Comparison of ENCODE assay signal across 15 cellular contexts in the genomic region with DNA sequence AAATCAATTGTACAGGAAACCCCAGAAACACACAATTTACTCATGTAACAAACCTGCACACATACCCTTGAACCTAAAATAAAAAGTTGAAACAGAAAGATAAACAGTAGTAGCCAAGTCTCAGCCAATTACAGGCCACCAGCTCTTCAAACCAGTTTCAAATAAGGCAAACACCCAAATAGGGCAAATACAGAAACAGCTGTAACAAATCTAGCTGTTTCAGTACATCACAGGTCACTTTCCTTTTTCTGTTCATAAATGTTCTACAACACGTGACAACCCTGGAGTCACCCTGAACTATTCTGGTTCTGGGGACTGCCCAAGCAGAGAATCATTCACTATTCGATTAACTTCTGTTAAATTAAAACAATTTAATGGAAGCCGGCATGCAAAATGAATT.
A peak's percentile ranks its signal among the peaks of the same experiment; 100 is the strongest.
DNase-seq lines count a peak whose midpoint lies in the region; ATAC-seq, FAIRE-seq and TF ChIP-seq lines count a peak whose summit lies in the region.
"Had no signal": no experiment of that assay in that cellular context is flagged by ENCODE, and none has a peak within 500 bp of the region (broad histone marks: within the 10 kb centered on the region; RNA-seq: fewer than 3 reads in every experiment).

No MANE protein-coding gene starts in this region.

- SMC1A ChIA-PET in GM12878 (lab: Charles Lee; ENCODE audit: uncharacterized antibody, unreplicated experiment), result no interaction called here

- in situ Hi-C loops in GM12878 (cut with MboI), result no loop called here

- CTCF ChIA-PET in GM12878 (lab: Yijun Ruan, JAX), result no interaction called here

- no peaks in the 10 kb centered on the region for H3K27me3 ChIP-seq in GM12878 (replicated peaks in 1 of 2; ENCODE audit: control insufficient read depth in 2 of 2, insufficient read depth in 2 of 2, low read length in 1 of 2)
- H3K27me3 ChIP-seq in lower lobe of right lung (ENCODE audit: low read depth), result no peaks in the 10 kb centered on the region
- no peaks in the 10 kb centered on the region for H3K27me3 ChIP-seq in H7 (ENCODE audit: control insufficient read depth, insufficient read depth, low read length)
- H3K27me3 ChIP-seq: body of pancreas, Peyer's patch, right lobe of liver had no signal

- H3K27ac ChIP-seq in GM12878 (ENCODE audit: control insufficient read depth, insufficient read depth) (no peak overlapping the region), lower lobe of right lung (no peak overlapping the region)
- H3K27ac ChIP-seq: body of pancreas, Peyer's patch, right lobe of liver had no signal

- POLR2A ChIA-PET in GM12878 (lab: Charles Lee), result no interaction called here

- no peak for DNase-seq in GM12878 (ENCODE audit: low read depth, low spot score)
- no peak for DNase-seq in lower lobe of right lung
- no peak for DNase-seq in activated CD4-positive, alpha-beta T cell treated with anti-CD3 and anti-CD28 coated beads for 48 hours
- DNase-seq in H7, result no peak
- DNase-seq: body of pancreas; CD4-positive, CD25-positive, alpha-beta regulatory T cell; effector memory CD8-positive, alpha-beta T cell; left cardiac atrium; NCI-H446; Peyer's patch; right lobe of liver had no signal

- no peak for TF ChIP-seq POLR2A in GM12878 (IDR thresholded peaks at IDR 0.05; ENCODE audit: low read depth, low read length)

- TF ChIP-seq RAD21 in GM12878 (IDR thresholded peaks at IDR 0.05; ENCODE audit: insufficient read depth, low read depth, low read length), result no peak

- no peaks in the 10 kb centered on the region for H3K79me2 ChIP-seq in GM12878 (ENCODE audit: control insufficient read depth, insufficient read depth, low read length)

- TF ChIP-seq EP300 in GM12878 (IDR thresholded peaks at IDR 0.05; ENCODE audit: borderline replicate concordance in 1 of 2, control insufficient read depth in 1 of 2, low read depth in 2 of 2, low read length in 2 of 2), result no peak

- H3K4me2 ChIP-seq in GM12878 (ENCODE audit: control insufficient read depth, insufficient read depth), result no peak overlapping the region

- H3K9me3 ChIP-seq in GM12878 (replicated peaks; ENCODE audit: control insufficient read depth, insufficient read depth, low read length), result no peaks in the 10 kb centered on the region
- H3K9me3 ChIP-seq in lower lobe of right lung, result no peaks in the 10 kb centered on the region
- H3K9me3 ChIP-seq: body of pancreas, Peyer's patch, right lobe of liver had no signal

- 64% methylated on average over 3 of the region's 3 CpGs for WGBS in GM12878 (ENCODE audit: insufficient coverage, insufficient replicate concordance, low lambda C conversion rate, missing lambda C conversion rate)

- TF ChIP-seq CTCF in GM12878 (IDR thresholded peaks at IDR 0.05 in 2 of 3, conservative IDR thresholded peaks at IDR 0.05 in 1 of 3; ENCODE audit: control insufficient read depth in 2 of 3, extremely low read depth in 1 of 3, insufficient read depth in 1 of 3, low read depth in 3 of 3, low read length in 3 of 3) (no peak), lower lobe of right lung (IDR thresholded peaks at IDR 0.05) (no peak)

- H3K9ac ChIP-seq in GM12878 (ENCODE audit: control insufficient read depth, insufficient read depth, low read length), result no peak overlapping the region

- ATAC-seq in GM19035 (IDR thresholded peaks at IDR 0.05; ENCODE audit: unreplicated experiment) (peak; percentile 77), GM21737 (IDR thresholded peaks at IDR 0.05; ENCODE audit: unreplicated experiment) (peak; percentile 88), HG03066 (IDR thresholded peaks at IDR 0.05; ENCODE audit: low read depth, unreplicated experiment) (peak; percentile 84), GM12878 (peak; percentile 89), lower lobe of right lung (no peak)
- ATAC-seq: body of pancreas; effector memory CD8-positive, alpha-beta T cell; left cardiac atrium; right lobe of liver had no signal

- no peak for FAIRE-seq in GM12878 (lab: Jason Lieb, UNC)
- FAIRE-seq: HTR-8/SVneo had no signal

- no TSS peak for BruUV-seq in GM12878 (replicated peaks; lab: Mats Ljungman, UMichigan)

- H4K20me1 ChIP-seq in GM12878 (ENCODE audit: control insufficient read depth, insufficient read depth), result no peaks in the 10 kb centered on the region

- RAD21 ChIA-PET in GM12878 (lab: Charles Lee; ENCODE audit: unreplicated experiment), result no interaction called here

- no peaks in the 10 kb centered on the region for H3K36me3 ChIP-seq in GM12878 (ENCODE audit: control insufficient read depth in 2 of 2, insufficient read depth in 2 of 2, low read length in 1 of 2)
- no peaks in the 10 kb centered on the region for H3K36me3 ChIP-seq in lower lobe of right lung
- no peaks in the 10 kb centered on the region for H3K36me3 ChIP-seq in H7 (replicated peaks; ENCODE audit: control insufficient read depth, insufficient read depth, low read length)
- H3K36me3 ChIP-seq: Peyer's patch, right lobe of liver had no signal

- intact Hi-C loops in GM12878 (cut with micrococcal nuclease; ENCODE audit: unreplicated experiment) (no loop called here), lower lobe of right lung (cut with DNase I) (no loop called here)

- H3K4me1 ChIP-seq in GM12878 (ENCODE audit: control insufficient read depth, insufficient read depth, low read length), result peaks cover 3% of the 10 kb centered on the region; the same call in 1 of the 2 replicates
- H3K4me1 ChIP-seq in lower lobe of right lung, result no peaks in the 10 kb centered on the region
- H3K4me1 ChIP-seq: body of pancreas, Peyer's patch, right lobe of liver had no signal

- no peak overlapping the region for H3K4me3 ChIP-seq in GM12878
- no peak overlapping the region for H3K4me3 ChIP-seq in lower lobe of right lung
- no peak overlapping the region for H3K4me3 ChIP-seq in H7 (ENCODE audit: insufficient read depth, low read depth, low read length)
- H3K4me3 ChIP-seq: body of pancreas, Peyer's patch, right lobe of liver had no signal

- H2AFZ ChIP-seq in GM12878 (ENCODE audit: control insufficient read depth, low read depth, low read length), result no peak overlapping the region; the same call in 1 of the 2 replicates

TF ChIP-seq in GM12878, 131 proteins besides CTCF, POLR2A, EP300 and RAD21 (continues in another document):
- TF ChIP-seq, protein P1, sequence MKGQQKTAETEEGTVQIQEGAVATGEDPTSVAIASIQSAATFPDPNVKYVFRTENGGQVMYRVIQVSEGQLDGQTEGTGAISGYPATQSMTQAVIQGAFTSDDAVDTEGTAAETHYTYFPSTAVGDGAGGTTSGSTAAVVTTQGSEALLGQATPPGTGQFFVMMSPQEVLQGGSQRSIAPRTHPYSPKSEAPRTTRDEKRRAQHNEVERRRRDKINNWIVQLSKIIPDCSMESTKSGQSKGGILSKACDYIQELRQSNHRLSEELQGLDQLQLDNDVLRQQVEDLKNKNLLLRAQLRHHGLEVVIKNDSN (IDR thresholded peaks at IDR 0.05; ENCODE audit: borderline replicate concordance, extremely low read length, insufficient read depth, low read depth, low read length), result no peak
- TF ChIP-seq SUPT20H (IDR thresholded peaks at IDR 0.05; ENCODE audit: borderline replicate concordance, control insufficient read depth, low read depth, low read length), result no peak
- TF ChIP-seq, protein P2, sequence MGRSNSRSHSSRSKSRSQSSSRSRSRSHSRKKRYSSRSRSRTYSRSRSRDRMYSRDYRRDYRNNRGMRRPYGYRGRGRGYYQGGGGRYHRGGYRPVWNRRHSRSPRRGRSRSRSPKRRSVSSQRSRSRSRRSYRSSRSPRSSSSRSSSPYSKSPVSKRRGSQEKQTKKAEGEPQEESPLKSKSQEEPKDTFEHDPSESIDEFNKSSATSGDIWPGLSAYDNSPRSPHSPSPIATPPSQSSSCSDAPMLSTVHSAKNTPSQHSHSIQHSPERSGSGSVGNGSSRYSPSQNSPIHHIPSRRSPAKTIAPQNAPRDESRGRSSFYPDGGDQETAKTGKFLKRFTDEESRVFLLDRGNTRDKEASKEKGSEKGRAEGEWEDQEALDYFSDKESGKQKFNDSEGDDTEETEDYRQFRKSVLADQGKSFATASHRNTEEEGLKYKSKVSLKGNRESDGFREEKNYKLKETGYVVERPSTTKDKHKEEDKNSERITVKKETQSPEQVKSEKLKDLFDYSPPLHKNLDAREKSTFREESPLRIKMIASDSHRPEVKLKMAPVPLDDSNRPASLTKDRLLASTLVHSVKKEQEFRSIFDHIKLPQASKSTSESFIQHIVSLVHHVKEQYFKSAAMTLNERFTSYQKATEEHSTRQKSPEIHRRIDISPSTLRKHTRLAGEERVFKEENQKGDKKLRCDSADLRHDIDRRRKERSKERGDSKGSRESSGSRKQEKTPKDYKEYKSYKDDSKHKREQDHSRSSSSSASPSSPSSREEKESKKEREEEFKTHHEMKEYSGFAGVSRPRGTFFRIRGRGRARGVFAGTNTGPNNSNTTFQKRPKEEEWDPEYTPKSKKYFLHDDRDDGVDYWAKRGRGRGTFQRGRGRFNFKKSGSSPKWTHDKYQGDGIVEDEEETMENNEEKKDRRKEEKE (IDR thresholded peaks at IDR 0.05), result no peak
- TF ChIP-seq MEF2B (IDR thresholded peaks at IDR 0.05; ENCODE audit: partially characterized antibody, poor library complexity, severe bottlenecking), result peak; percentile 19
- TF ChIP-seq SP1 (IDR thresholded peaks at IDR 0.05; ENCODE audit: low read depth, low read length), result no peak
- TF ChIP-seq BHLHE40 (IDR thresholded peaks at IDR 0.05; ENCODE audit: borderline replicate concordance in 1 of 2, low read depth in 2 of 2, low read length in 1 of 2), result peak; percentile 63 to 70; a peak in 3 of 4 replicates
- TF ChIP-seq, protein P3, sequence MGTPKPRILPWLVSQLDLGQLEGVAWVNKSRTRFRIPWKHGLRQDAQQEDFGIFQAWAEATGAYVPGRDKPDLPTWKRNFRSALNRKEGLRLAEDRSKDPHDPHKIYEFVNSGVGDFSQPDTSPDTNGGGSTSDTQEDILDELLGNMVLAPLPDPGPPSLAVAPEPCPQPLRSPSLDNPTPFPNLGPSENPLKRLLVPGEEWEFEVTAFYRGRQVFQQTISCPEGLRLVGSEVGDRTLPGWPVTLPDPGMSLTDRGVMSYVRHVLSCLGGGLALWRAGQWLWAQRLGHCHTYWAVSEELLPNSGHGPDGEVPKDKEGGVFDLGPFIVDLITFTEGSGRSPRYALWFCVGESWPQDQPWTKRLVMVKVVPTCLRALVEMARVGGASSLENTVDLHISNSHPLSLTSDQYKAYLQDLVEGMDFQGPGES (IDR thresholded peaks at IDR 0.05), result no peak
- 0 out of 2 replicates have a peak, but pooled peaks have one; percentile 8 for TF ChIP-seq TBL1XR1 (IDR thresholded peaks at IDR 0.05; ENCODE audit: low read depth, low read length)
- no peak for TF ChIP-seq MTA3 (IDR thresholded peaks at IDR 0.05; ENCODE audit: borderline replicate concordance, low read length)
- peak in 1 of 2 experiments; percentile 70; a peak in 2 of 4 replicates for TF ChIP-seq SRF (IDR thresholded peaks at IDR 0.05; ENCODE audit: low read depth in 2 of 2, low read length in 2 of 2)
- TF ChIP-seq PAX8 (IDR thresholded peaks at IDR 0.05), result no peak

Comparison
In these comparisons a context has a peak if more than half of its experiments do, and no peak if none do; other contexts are left out.
1. ATAC-seq: peak in GM19035 (single experiment), GM21737 (single experiment), HG03066 (single experiment) and GM12878 (single experiment); none in lower lobe of right lung (0 of 2).